8 cellular contexts compared by ENCODE assay signal in the genomic region with DNA sequence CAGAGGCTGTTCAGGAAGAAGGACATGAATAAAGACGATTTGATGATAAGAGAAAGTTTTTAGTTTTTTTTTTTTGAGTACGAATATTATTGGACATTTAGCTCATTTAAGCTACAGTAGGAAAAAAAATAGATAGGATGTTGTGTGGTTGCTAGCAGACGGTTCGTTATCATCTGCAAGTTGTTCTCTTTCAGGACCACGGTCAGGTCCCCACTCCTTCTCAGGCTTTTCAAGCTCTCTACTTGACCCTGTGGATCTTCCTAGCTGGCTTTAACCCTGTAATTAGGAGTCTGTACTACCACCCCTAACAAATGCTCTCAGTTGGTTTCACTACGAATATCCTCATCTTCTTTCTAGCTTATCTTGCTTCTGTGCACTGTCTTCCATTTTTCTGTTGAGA. TPM values are rescaled to one million over a fixed set of nuclear protein-coding genes. Genes with fewer than 3 reads are reported as not detected.
DNase-seq lines count a peak whose midpoint lies in the region; ATAC-seq, FAIRE-seq and TF ChIP-seq lines count a peak whose summit lies in the region.

No MANE protein-coding gene starts in this region.

- H3K9me1 ChIP-seq in keratinocyte (ENCODE audit: control insufficient read depth, extremely low read depth, insufficient read depth, low read length): no peaks in the 10 kb centered on the region

- no peak for TF ChIP-seq POLR2A in spleen (IDR thresholded peaks at IDR 0.05)

- H3K36me3 Mint-ChIP-seq in CD4-positive, CD25-positive, alpha-beta regulatory T cell: no peaks in the 10 kb centered on the region
- no peaks in the 10 kb centered on the region for H3K36me3 Mint-ChIP-seq in activated CD8-positive, alpha-beta T cell treated with anti-CD3 and anti-CD28 coated beads, Interleukin-2, amount 10 ng/mL, durations not matched to agents 7 days and 5 days (ENCODE audit: low read depth)

- H3K9me3 ChIP-seq in CD4-positive, CD25-positive, alpha-beta regulatory T cell (ENCODE audit: control insufficient read depth in 2 of 2, low read length in 2 of 2): peaks cover 2 to 7% of the 10 kb centered on the region in 2 experiments
- H3K9me3 ChIP-seq in HUES64 (ENCODE audit: insufficient read depth, low read depth, low read length) (no peaks in the 10 kb centered on the region), keratinocyte (ENCODE audit: control insufficient read depth, low read depth, low read length) (no peaks in the 10 kb centered on the region), spleen (peaks cover 0 to 10% (median 6%) of the 10 kb centered on the region in 8 donors)

- H3K79me2 ChIP-seq in keratinocyte (ENCODE audit: control insufficient read depth, insufficient read depth, low read length): no peaks in the 10 kb centered on the region

- 1% methylated on average over 6 of the region's 6 CpGs for WGBS in HUES64
- WGBS in spleen, 5 donors: 2 to 3% (median 3%) methylated on average over 6 of the region's 6 CpGs

- peaks cover 29% of the 10 kb centered on the region for H3K27me3 Mint-ChIP-seq in CD4-positive, CD25-positive, alpha-beta regulatory T cell
- peaks cover 33% of the 10 kb centered on the region for H3K27me3 Mint-ChIP-seq in activated CD8-positive, alpha-beta T cell treated with anti-CD3 and anti-CD28 coated beads, Interleukin-2, amount 10 ng/mL, durations not matched to agents 7 days and 5 days (ENCODE audit: low read depth)

- H3K27me3 ChIP-seq in CD4-positive, CD25-positive, alpha-beta regulatory T cell (ENCODE audit: control insufficient read depth, insufficient read depth, low read length): peaks cover 17% of the 10 kb centered on the region
- H3K27me3 ChIP-seq in HUES64 (ENCODE audit: insufficient read depth, low read length) (peaks cover 13% of the 10 kb centered on the region), keratinocyte (ENCODE audit: control insufficient read depth, extremely low read depth, insufficient read depth, low read length) (peaks cover 26% of the 10 kb centered on the region), spleen (replicated peaks in 1 of 7) (peaks cover 0 to 47% (median 14%) of the 10 kb centered on the region in 7 donors)

- peaks cover 0 to 15% (median 4%) of the 10 kb centered on the region in 7 donors for H3K9me3 Mint-ChIP-seq in CD4-positive, CD25-positive, alpha-beta regulatory T cell
- H3K9me3 Mint-ChIP-seq in activated CD8-positive, alpha-beta T cell treated with anti-CD3 and anti-CD28 coated beads, Interleukin-2, amount 10 ng/mL, durations not matched to agents 7 days and 5 days (ENCODE audit: insufficient read depth): peaks cover 3% of the 10 kb centered on the region

- peak overlapping the region in 1 of 4 donors; percentile 89 for H3K4me3 Mint-ChIP-seq in CD4-positive, CD25-positive, alpha-beta regulatory T cell
- no peak overlapping the region for H3K4me3 Mint-ChIP-seq in activated CD8-positive, alpha-beta T cell treated with anti-CD3 and anti-CD28 coated beads, Interleukin-2, amount 10 ng/mL, durations not matched to agents 7 days and 5 days

- H3K27ac Mint-ChIP-seq in CD4-positive, CD25-positive, alpha-beta regulatory T cell: no peak overlapping the region
- H3K27ac Mint-ChIP-seq in activated CD8-positive, alpha-beta T cell treated with anti-CD3 and anti-CD28 coated beads, Interleukin-2, amount 10 ng/mL, durations not matched to agents 7 days and 5 days: no peak overlapping the region

- H3K9ac ChIP-seq in HUES64 (ENCODE audit: low read depth, low read length) (no peak overlapping the region), keratinocyte (ENCODE audit: control insufficient read depth, extremely low read depth, insufficient read depth, low read length) (no peak overlapping the region)

- no peaks in the 10 kb centered on the region for H3K36me3 ChIP-seq in CD4-positive, CD25-positive, alpha-beta regulatory T cell (ENCODE audit: control insufficient read depth, insufficient read depth, low read length)
- H3K36me3 ChIP-seq in HUES64 (ENCODE audit: insufficient read depth, low read length) (no peaks in the 10 kb centered on the region), keratinocyte (ENCODE audit: control insufficient read depth in 2 of 2, extremely low read depth in 1 of 2, insufficient read depth in 2 of 2, low read length in 2 of 2) (no peaks in the 10 kb centered on the region), spleen (no peaks in the 10 kb centered on the region)

- no peak overlapping the region for H3K27ac ChIP-seq in CD4-positive, CD25-positive, alpha-beta regulatory T cell (ENCODE audit: insufficient read depth, low read length, poor library complexity, severe bottlenecking)
- no peak overlapping the region for H3K27ac ChIP-seq in HUES64 (ENCODE audit: low read depth, low read length)
- H3K27ac ChIP-seq in keratinocyte (ENCODE audit: control insufficient read depth, insufficient read depth, low read length): no peak overlapping the region
- H3K27ac ChIP-seq in spleen: no peak overlapping the region

- ATAC-seq in CD4-positive, CD25-positive, alpha-beta regulatory T cell (ENCODE audit: low read depth in 2 of 2): no peak
- no peak for ATAC-seq in activated CD8-positive, alpha-beta T cell treated with anti-CD3 and anti-CD28 coated beads, Interleukin-2, amount 10 ng/mL, durations not matched to agents 7 days and 5 days
- ATAC-seq in GM19452 (IDR thresholded peaks at IDR 0.05; ENCODE audit: unreplicated experiment) (no peak), HG03175 (IDR thresholded peaks at IDR 0.05; ENCODE audit: unreplicated experiment) (no peak), GM19351 (IDR thresholded peaks at IDR 0.05; ENCODE audit: unreplicated experiment) (no peak)

- peak in 2 of 3 donors; percentile 22 to 25 for DNase-seq in CD4-positive, CD25-positive, alpha-beta regulatory T cell
- DNase-seq in activated CD8-positive, alpha-beta T cell treated with anti-CD3 and anti-CD28 coated beads, Interleukin-2, amount 10 ng/mL, durations not matched to agents 7 days and 5 days: peak; percentile 61
- DNase-seq in keratinocyte (ENCODE audit: low read depth, low spot score) (no peak), spleen (no peak)

- H4K20me1 ChIP-seq in keratinocyte (ENCODE audit: control insufficient read depth, extremely low read depth, insufficient read depth, low read length): no peaks in the 10 kb centered on the region

- H3K4me3 ChIP-seq in CD4-positive, CD25-positive, alpha-beta regulatory T cell (ENCODE audit: low read depth, low read length): no peak overlapping the region
- H3K4me3 ChIP-seq in HUES64 (ENCODE audit: low read length): peak overlapping the region; percentile 90
- no peak overlapping the region for H3K4me3 ChIP-seq in keratinocyte (ENCODE audit: control insufficient read depth in 2 of 3, extremely low read depth in 1 of 3, insufficient read depth in 2 of 3, low read depth in 1 of 3, low read length in 3 of 3)
- no peak overlapping the region for H3K4me3 ChIP-seq in spleen

- H3K4me1 ChIP-seq in CD4-positive, CD25-positive, alpha-beta regulatory T cell (ENCODE audit: control insufficient read depth, insufficient read depth, low read length, poor library complexity, severe bottlenecking): peaks cover 24% of the 10 kb centered on the region
- H3K4me1 ChIP-seq in HUES64 (ENCODE audit: insufficient read depth, low read length) (peaks cover 4% of the 10 kb centered on the region; the same call in 1 of the 2 replicates), keratinocyte (ENCODE audit: control insufficient read depth, extremely low read depth, insufficient read depth, low read length) (no peaks in the 10 kb centered on the region), spleen (peaks cover 4 to 35% (median 21%) of the 10 kb centered on the region in 6 donors)

- intact Hi-C loops in spleen (cut with DNase I; ENCODE audit: low total_unique reads): no loop called here

- dilution Hi-C loops in keratinocyte (cut with MboI; ENCODE audit: extremely low pct_ligation_motif_present, low sequenced_read_pairs): no loop called here

- CTCF ChIA-PET in activated CD8-positive, alpha-beta T cell treated with anti-CD3 and anti-CD28 coated beads, Interleukin-2, amount 10 ng/mL, durations not matched to agents 7 days and 5 days (lab: Charles Lee): no interaction called here

- H3K4me1 Mint-ChIP-seq in CD4-positive, CD25-positive, alpha-beta regulatory T cell: peaks cover 4 to 25% (median 17%) of the 10 kb centered on the region in 4 donors
- peaks cover 17% of the 10 kb centered on the region for H3K4me1 Mint-ChIP-seq in activated CD8-positive, alpha-beta T cell treated with anti-CD3 and anti-CD28 coated beads, Interleukin-2, amount 10 ng/mL, durations not matched to agents 7 days and 5 days (ENCODE audit: low read depth)

- TF ChIP-seq CTCF in keratinocyte (optimal IDR thresholded peaks at IDR 0.05 in 1 of 3, IDR thresholded peaks at IDR 0.05 in 1 of 3, conservative IDR thresholded peaks at IDR 0.05 in 1 of 3; ENCODE audit: extremely low read depth in 1 of 3, insufficient read depth in 2 of 3, low read length in 3 of 3) (no peak), spleen (IDR thresholded peaks at IDR 0.05 in 8 of 11, conservative IDR thresholded peaks at IDR 0.05 in 3 of 11) (no peak)

- peak; percentile 5 for FAIRE-seq in keratinocyte (lab: Jason Lieb, UNC)

- POLR2A ChIA-PET in activated CD8-positive, alpha-beta T cell treated with anti-CD3 and anti-CD28 coated beads, Interleukin-2, amount 10 ng/mL, durations not matched to agents 7 days and 5 days (lab: Charles Lee): no interaction called here

- H3K4me2 ChIP-seq in keratinocyte (ENCODE audit: control insufficient read depth, extremely low read depth, insufficient read depth, low read depth, low read length): no peak overlapping the region

- no peak overlapping the region for H2AFZ ChIP-seq in keratinocyte (ENCODE audit: control insufficient read depth, low read length)

RNA-seq across cellular contexts. Expression of a gene that starts 1.1 kb away (rescaled TPM):
- total RNA-seq in CD4-positive, CD25-positive, alpha-beta regulatory T cell: not detected
- polyA plus RNA-seq in CD4-positive, CD25-positive, alpha-beta regulatory T cell: under 1 TPM in 1 of 4 donors, not detected in 3; 0.17 TPM
- 1.5 TPM for polyA plus RNA-seq in HUES64 (2013, experiment 1 of 2)
- 1.8 TPM for polyA plus RNA-seq in HUES64 (2013, experiment 2 of 2)
- total RNA-seq in activated CD8-positive, alpha-beta T cell treated with anti-CD3 and anti-CD28 coated beads, Interleukin-2, amount 10 ng/mL, durations not matched to agents 7 days and 5 days: not detected
- 0.01 TPM in 1 of 3 replicates, not detected in the others for polyA plus RNA-seq in keratinocyte
- not detected for polyA plus RNA-seq in keratinocyte (2011; ENCODE audit: low read depth)
- not detected in 2 replicates for polyA plus RNA-seq in keratinocyte (2011; cell fraction: cytosol; rRNA removed)
- 0.03 and 0.11 TPM in 2 replicates for polyA plus RNA-seq in keratinocyte (2011; cell fraction: nucleus; rRNA removed)
- polyA plus RNA-seq in keratinocyte (2012; ENCODE audit: low replicate concordance): not detected in 2 replicates
- 0.06 TPM in 1 of 3 replicates, not detected in the others for polyA minus RNA-seq in keratinocyte
- polyA minus RNA-seq in keratinocyte (2011; cell fraction: cytosol; rRNA and poly(A)+ RNA removed): not detected
- 0.11 TPM in 1 of 2 replicates, not detected in the other for polyA minus RNA-seq in keratinocyte (2011; cell fraction: nucleus; rRNA and poly(A)+ RNA removed)
- 1 to 10 TPM in 6 of 7 donors, under 1 TPM in 1; 0.70 to 3.1 (median 2.2) TPM for total RNA-seq in spleen
- 1 to 10 TPM in 2 of 3 donors, under 1 TPM in 1; 0.96 to 2.8 (median 1.1) TPM for polyA plus RNA-seq in spleen

Comparison
In these comparisons a context has a peak if more than half of its experiments do, and no peak if none do; other contexts are left out.
1. DNase-seq: peak in CD4-positive, CD25-positive, alpha-beta regulatory T cell (2 of 3) and activated CD8-positive, alpha-beta T cell treated with anti-CD3 and anti-CD28 coated beads, Interleukin-2, amount 10 ng/mL, durations not matched to agents 7 days and 5 days (single experiment); none in keratinocyte (single experiment) and spleen (single experiment).